Comparison of ENCODE assay signal across 11 cellular contexts in genomic region chr18:12288406-12288762, GRCh38. TPM values are rescaled to one million over a fixed set of nuclear protein-coding genes. Genes with fewer than 3 reads are reported as not detected.
DNase-seq lines count a peak whose midpoint lies in the region; ATAC-seq, FAIRE-seq and TF ChIP-seq lines count a peak whose summit lies in the region.
"Had no signal": no experiment of that assay in that cellular context is flagged by ENCODE, and none has a peak within 500 bp of the region (broad histone marks: within the 10 kb centered on the region; RNA-seq: fewer than 3 reads in every experiment).

No MANE protein-coding gene starts in this region.

- H3K9me3 ChIP-seq in HepG2 (ENCODE audit: low read length) (no peaks in the 10 kb centered on the region), right lobe of liver (no peaks in the 10 kb centered on the region), neural progenitor cell (ENCODE audit: low read depth) (no peaks in the 10 kb centered on the region)

- H3K4me3 Mint-ChIP-seq in neural progenitor cell = peak overlapping the region; percentile 87
- H3K4me3 Mint-ChIP-seq in natural killer cell treated with Interleukin-12 subunit alpha and Interleukin-12 subunit beta and Interleukin-15 and Interleukin-18, amount 100 ng/mL, for 72 hours = no peak overlapping the region
- H3K4me3 Mint-ChIP-seq: activated CD4-positive, alpha-beta T cell treated with anti-CD3 and anti-CD28 coated beads, Interleukin-2, amount 10 ng/mL, durations not matched to agents 24 days and 14 days; memory B cell had no signal

- peaks cover 1 to 25% of the 10 kb centered on the region in 2 experiments; a peak in 3 of 5 replicates for H3K27me3 ChIP-seq in HepG2 (ENCODE audit: control insufficient read depth in 1 of 2, insufficient read depth in 2 of 2, low read length in 2 of 2)
- H3K27me3 ChIP-seq in right lobe of liver = peaks cover 0 to 8% of the 10 kb centered on the region in 2 donors
- peaks cover 56% of the 10 kb centered on the region for H3K27me3 ChIP-seq in neural progenitor cell

- no peaks in the 10 kb centered on the region for H3K36me3 ChIP-seq in HepG2 (replicated peaks in 1 of 2; ENCODE audit: control insufficient read depth in 1 of 2, insufficient read depth in 2 of 2, low read length in 2 of 2)
- H3K36me3 ChIP-seq in right lobe of liver = no peaks in the 10 kb centered on the region
- H3K36me3 ChIP-seq in neural progenitor cell = no peaks in the 10 kb centered on the region

- ATAC-seq in HepG2 = peak; percentile 19
- ATAC-seq in right lobe of liver = no peak
- ATAC-seq in natural killer cell treated with Interleukin-12 subunit alpha and Interleukin-12 subunit beta and Interleukin-15 and Interleukin-18, amount 100 ng/mL, for 72 hours = no peak

- H3F3A ChIP-seq in neural progenitor cell (ENCODE audit: low read depth) = peaks cover 10% of the 10 kb centered on the region

- H4K20me1 ChIP-seq in HepG2 (ENCODE audit: insufficient read depth, low read length) (no peaks in the 10 kb centered on the region), neural progenitor cell (ENCODE audit: low read depth) (no peaks in the 10 kb centered on the region)

- no peaks in the 10 kb centered on the region for H3K79me2 ChIP-seq in HepG2 (ENCODE audit: insufficient read depth, low read length)
- H3K79me2 ChIP-seq in neural progenitor cell (ENCODE audit: low read depth) = no peaks in the 10 kb centered on the region

- peaks cover 25% of the 10 kb centered on the region for H3K4me1 Mint-ChIP-seq in neural progenitor cell
- no peaks in the 10 kb centered on the region for H3K4me1 Mint-ChIP-seq in natural killer cell treated with Interleukin-12 subunit alpha and Interleukin-12 subunit beta and Interleukin-15 and Interleukin-18, amount 100 ng/mL, for 72 hours (ENCODE audit: low read depth in 2 of 2)
- H3K4me1 Mint-ChIP-seq: memory B cell had no signal

- no peak for TF ChIP-seq RAD21 in HepG2 (CRISPR knock-in tag; IDR thresholded peaks at IDR 0.05)

- FAIRE-seq in HepG2 (lab: Jason Lieb, UNC) = no peak

- peaks cover 33% of the 10 kb centered on the region for H3K4me1 ChIP-seq in HepG2 (ENCODE audit: insufficient read depth, low read length)
- H3K4me1 ChIP-seq in right lobe of liver = peaks cover 0 to 13% (median 0%) of the 10 kb centered on the region in 4 donors
- peaks cover 14% of the 10 kb centered on the region for H3K4me1 ChIP-seq in neural progenitor cell

- in situ Hi-C loops in HepG2 (cut with HindIII; ENCODE audit: extremely low pct_ligation_motif_present, low pct_unique_long_range_greater_than_20kb) = no loop called here

- peaks cover 35% of the 10 kb centered on the region for H3K27me3 Mint-ChIP-seq in neural progenitor cell (ENCODE audit: insufficient read depth, low read depth)
- H3K27me3 Mint-ChIP-seq in natural killer cell treated with Interleukin-12 subunit alpha and Interleukin-12 subunit beta and Interleukin-15 and Interleukin-18, amount 100 ng/mL, for 72 hours = peaks cover 19 to 24% of the 10 kb centered on the region in 2 donors

- TF ChIP-seq POLR2A in HepG2 (IDR thresholded peaks at IDR 0.05; ENCODE audit: insufficient read depth in 1 of 2, low read depth in 2 of 2, low read length in 2 of 2) (no peak), right lobe of liver (IDR thresholded peaks at IDR 0.05) (no peak)

- no peak overlapping the region for H3K27ac Mint-ChIP-seq in neural progenitor cell
- no peak overlapping the region for H3K27ac Mint-ChIP-seq in natural killer cell treated with Interleukin-12 subunit alpha and Interleukin-12 subunit beta and Interleukin-15 and Interleukin-18, amount 100 ng/mL, for 72 hours
- H3K27ac Mint-ChIP-seq: activated CD4-positive, alpha-beta T cell treated with anti-CD3 and anti-CD28 coated beads, Interleukin-2, amount 10 ng/mL, durations not matched to agents 24 days and 14 days; memory B cell had no signal

- H3K27ac ChIP-seq in HepG2 (ENCODE audit: extremely low read length, insufficient read depth, low read length) (no peak overlapping the region), right lobe of liver (no peak overlapping the region), neural progenitor cell (no peak overlapping the region)

- POLR2A ChIA-PET in HepG2 (lab: Yijun Ruan, JAX) = interaction anchor here (2.8 kb wide), 1 partner anchor 10 kb away, joined by 12 read pairs; no protein-coding TSS in a partner anchor

- no peaks in the 10 kb centered on the region for H3K9me3 Mint-ChIP-seq in neural progenitor cell
- no peaks in the 10 kb centered on the region for H3K9me3 Mint-ChIP-seq in natural killer cell treated with Interleukin-12 subunit alpha and Interleukin-12 subunit beta and Interleukin-15 and Interleukin-18, amount 100 ng/mL, for 72 hours
- H3K9me3 Mint-ChIP-seq: activated CD4-positive, alpha-beta T cell treated with anti-CD3 and anti-CD28 coated beads, Interleukin-2, amount 10 ng/mL, durations not matched to agents 24 days and 14 days; memory B cell had no signal

- no peak for DNase-seq in HepG2 (ENCODE audit: low spot score)
- DNase-seq in right lobe of liver = no peak
- no peak for DNase-seq in foreskin fibroblast
- no peak for DNase-seq in neural progenitor cell (ENCODE audit: low spot score)
- DNase-seq in posterior vena cava (ENCODE audit: low spot score) = no peak
- no peak for DNase-seq in natural killer cell treated with Interleukin-12 subunit alpha and Interleukin-12 subunit beta and Interleukin-15 and Interleukin-18, amount 100 ng/mL, for 72 hours (ENCODE audit: low spot score)
- DNase-seq in GM10266 (ENCODE audit: extremely low spot score) = no peak
- DNase-seq in activated CD8-positive, alpha-beta memory T cell treated with anti-CD3 and anti-CD28 coated beads for 24 hours = no peak
- DNase-seq: activated CD4-positive, alpha-beta T cell treated with anti-CD3 and anti-CD28 coated beads, Interleukin-2, amount 10 ng/mL, durations not matched to agents 24 days and 14 days; KBM-7 had no signal

- no peak for TF ChIP-seq EP300 in HepG2 (IDR thresholded peaks at IDR 0.05; ENCODE audit: low read depth in 2 of 2, low read length in 2 of 2)
- TF ChIP-seq EP300 in HepG2 (CRISPR knock-in tag; IDR thresholded peaks at IDR 0.05; ENCODE audit: borderline replicate concordance) = no peak

- H3K4me2 ChIP-seq in HepG2 (ENCODE audit: low read depth, low read length) = peak overlapping the region; percentile 82
- peak overlapping the region; percentile 94 for H3K4me2 ChIP-seq in neural progenitor cell

- H3K4me3 ChIP-seq in HepG2 (replicated peaks in 1 of 3; ENCODE audit: insufficient read depth in 1 of 3, low read depth in 2 of 3, low read length in 3 of 3) = peak overlapping the region; percentile 53 to 75 (median 58)
- no peak overlapping the region for H3K4me3 ChIP-seq in right lobe of liver
- H3K4me3 ChIP-seq in foreskin fibroblast (ENCODE audit: low read depth in 1 of 2, low read length in 2 of 2) = peak overlapping the region; percentile 39 to 61
- H3K4me3 ChIP-seq in neural progenitor cell = peak overlapping the region; percentile 61

- no TSS peak for BruUV-seq in HepG2 (replicated peaks; lab: Mats Ljungman, UMichigan)

- intact Hi-C loops in HepG2 (cut with micrococcal nuclease; ENCODE audit: unreplicated experiment) = no loop called here
- intact Hi-C loops in right lobe of liver (cut with DNase I) = no loop called here
- intact Hi-C loops in posterior vena cava (cut with DNase I) = no loop called here

- H3K9ac ChIP-seq in HepG2 (ENCODE audit: insufficient read depth, low read depth, low read length) (0 out of 2 replicates have a peak overlapping the region, but pooled peaks have one; percentile 17), neural progenitor cell (no peak overlapping the region)

- TF ChIP-seq CTCF in HepG2 (CRISPR knock-in tag; IDR thresholded peaks at IDR 0.05) (no peak), right lobe of liver (IDR thresholded peaks at IDR 0.05) (no peak), foreskin fibroblast (IDR thresholded peaks at IDR 0.05; ENCODE audit: low read depth, low read length) (no peak), neural progenitor cell (IDR thresholded peaks at IDR 0.05) (no peak), GM10266 (IDR thresholded peaks at IDR 0.05; ENCODE audit: control insufficient read depth, insufficient read depth, low read depth, missing control alignments) (no peak)

- WGBS in HepG2 (ENCODE audit: low lambda C conversion rate) = 5% methylated on average over 10 of the region's 10 CpGs
- WGBS in right lobe of liver (ENCODE audit: insufficient coverage, low coverage, low lambda C conversion rate, missing lambda C conversion rate) = 15% methylated on average over 9 of the region's 10 CpGs

- H3K36me3 Mint-ChIP-seq in neural progenitor cell = no peaks in the 10 kb centered on the region
- no peaks in the 10 kb centered on the region for H3K36me3 Mint-ChIP-seq in natural killer cell treated with Interleukin-12 subunit alpha and Interleukin-12 subunit beta and Interleukin-15 and Interleukin-18, amount 100 ng/mL, for 72 hours
- H3K36me3 Mint-ChIP-seq: memory B cell had no signal

- CTCF ChIA-PET in HepG2 (lab: Yijun Ruan, JAX; ENCODE audit: low intra/inter-chr PET ratio, low total read pairs) = no interaction called here

- H2AFZ ChIP-seq in HepG2 (ENCODE audit: low read length) (peak overlapping the region; percentile 61), neural progenitor cell (replicated peaks) (peak overlapping the region; percentile 82)

RNA-seq across cellular contexts. Expression of gene TUBB6, which starts 19.7 kb away (rescaled TPM):
- total RNA-seq in HepG2 (2016; rRNA removed; fragmentation: Illumina TruSeq; extraction: Trizol) = 9.9 and 13.5 TPM in 2 replicates
- total RNA-seq in HepG2 (2016; cell fraction: cytosol; rRNA removed; fragmentation: Illumina TruSeq; extraction: Trizol; ENCODE audit: low read depth) = 2.6 and 3.9 TPM in 2 replicates
- 11.1 and 12.0 TPM in 2 replicates for total RNA-seq in HepG2 (2016; cell fraction: insoluble cytoplasmic fraction; rRNA removed; fragmentation: Illumina TruSeq; extraction: Trizol)
- total RNA-seq in HepG2 (2016; cell fraction: membrane; rRNA removed; fragmentation: Illumina TruSeq; extraction: Trizol) = 6.0 and 7.2 TPM in 2 replicates
- total RNA-seq in HepG2 (2016; cell fraction: nucleus; rRNA removed; fragmentation: Illumina TruSeq; extraction: Trizol) = 4.2 and 6.5 TPM in 2 replicates
- 28.6 and 30.8 TPM in 2 replicates for polyA plus RNA-seq in HepG2 (2011; rRNA removed)
- polyA plus RNA-seq in HepG2 (2011; cell fraction: cytosol; rRNA removed) = 30.2 and 44.7 TPM in 2 replicates
- 30.6 and 34.0 TPM in 2 replicates for polyA plus RNA-seq in HepG2 (2011; cell fraction: nucleus; rRNA removed)
- 5.6 and 18.7 TPM in 2 replicates for polyA plus RNA-seq in HepG2 (2012)
- polyA plus RNA-seq in HepG2 (2016; cell fraction: cytosol; fragmentation: Illumina TruSeq; extraction: Trizol; ENCODE audit: low read depth) = 4.1 and 5.2 TPM in 2 replicates
- polyA plus RNA-seq in HepG2 (2016; cell fraction: insoluble cytoplasmic fraction; fragmentation: Illumina TruSeq; extraction: Trizol; ENCODE audit: low read depth) = 13.8 and 14.5 TPM in 2 replicates
- polyA plus RNA-seq in HepG2 (2016; cell fraction: membrane; fragmentation: Illumina TruSeq; extraction: Trizol; ENCODE audit: low read depth) = 4.6 and 4.9 TPM in 2 replicates
- 10.3 and 12.3 TPM in 2 replicates for polyA plus RNA-seq in HepG2 (2016; cell fraction: nucleus; fragmentation: Illumina TruSeq; extraction: Trizol; ENCODE audit: insufficient read depth, low read depth)
- 60.5 and 149 TPM in 2 replicates for polyA minus RNA-seq in HepG2 (2011; rRNA and poly(A)+ RNA removed; ENCODE audit: low replicate concordance)
- 20.5 and 20.8 TPM in 2 replicates for polyA minus RNA-seq in HepG2 (2011; cell fraction: cytosol; rRNA and poly(A)+ RNA removed)
- polyA minus RNA-seq in HepG2 (2011; cell fraction: nucleus; rRNA and poly(A)+ RNA removed) = 8.5 and 14.0 TPM in 2 replicates
- 10 to 100 TPM in 2 of 6 experiments, 1 to 10 TPM in 4; 2.4 to 18.5 (median 9.0) TPM for total RNA-seq in right lobe of liver
- 92.7 and 137 TPM in 2 replicates for total RNA-seq in neural progenitor cell (ENCODE audit: low replicate concordance)
- total RNA-seq in posterior vena cava = 100 to 1,000 TPM; 274 to 288 TPM
- 1 to 10 TPM; 3.7 to 7.3 TPM for total RNA-seq in natural killer cell treated with Interleukin-12 subunit alpha and Interleukin-12 subunit beta and Interleukin-15 and Interleukin-18, amount 100 ng/mL, for 72 hours

RNA-seq across cellular contexts. Expression of gene CIDEA, which starts 34.2 kb away (rescaled TPM):
- total RNA-seq in HepG2 (2016; rRNA removed; fragmentation: Illumina TruSeq; extraction: Trizol) (not detected in 2 replicates), right lobe of liver (not detected), neural progenitor cell (ENCODE audit: low replicate concordance) (not detected in 2 replicates), posterior vena cava (under 1 TPM in 1 of 2 donors, not detected in 1; 0.24 TPM)
- not detected in 2 replicates for total RNA-seq in HepG2 (2016; cell fraction: cytosol; rRNA removed; fragmentation: Illumina TruSeq; extraction: Trizol; ENCODE audit: low read depth)
- total RNA-seq in HepG2 (2016; cell fraction: insoluble cytoplasmic fraction; rRNA removed; fragmentation: Illumina TruSeq; extraction: Trizol) = not detected in 2 replicates
- total RNA-seq in HepG2 (2016; cell fraction: membrane; rRNA removed; fragmentation: Illumina TruSeq; extraction: Trizol) = not detected in 2 replicates
- not detected in 2 replicates for total RNA-seq in HepG2 (2016; cell fraction: nucleus; rRNA removed; fragmentation: Illumina TruSeq; extraction: Trizol)
- polyA plus RNA-seq in HepG2 (2011; rRNA removed) = not detected in 2 replicates
- polyA plus RNA-seq in HepG2 (2011; cell fraction: cytosol; rRNA removed) = 0.04 TPM in 1 of 2 replicates, not detected in the other
- polyA plus RNA-seq in HepG2 (2011; cell fraction: nucleus; rRNA removed) = not detected in 2 replicates
- not detected in 2 replicates for polyA plus RNA-seq in HepG2 (2012)
- not detected in 2 replicates for polyA plus RNA-seq in HepG2 (2016; cell fraction: cytosol; fragmentation: Illumina TruSeq; extraction: Trizol; ENCODE audit: low read depth)
- not detected in 2 replicates for polyA plus RNA-seq in HepG2 (2016; cell fraction: insoluble cytoplasmic fraction; fragmentation: Illumina TruSeq; extraction: Trizol; ENCODE audit: low read depth)
- polyA plus RNA-seq in HepG2 (2016; cell fraction: membrane; fragmentation: Illumina TruSeq; extraction: Trizol; ENCODE audit: low read depth) = not detected in 2 replicates
- polyA plus RNA-seq in HepG2 (2016; cell fraction: nucleus; fragmentation: Illumina TruSeq; extraction: Trizol; ENCODE audit: insufficient read depth, low read depth) = not detected in 2 replicates
- polyA minus RNA-seq in HepG2 (2011; rRNA and poly(A)+ RNA removed; ENCODE audit: low replicate concordance) = not detected in 2 replicates
- not detected in 2 replicates for polyA minus RNA-seq in HepG2 (2011; cell fraction: cytosol; rRNA and poly(A)+ RNA removed)
- polyA minus RNA-seq in HepG2 (2011; cell fraction: nucleus; rRNA and poly(A)+ RNA removed) = not detected in 2 replicates
- not detected for total RNA-seq in natural killer cell treated with Interleukin-12 subunit alpha and Interleukin-12 subunit beta and Interleukin-15 and Interleukin-18, amount 100 ng/mL, for 72 hours
- total RNA-seq: activated CD4-positive, alpha-beta T cell treated with anti-CD3 and anti-CD28 coated beads, Interleukin-2, amount 10 ng/mL, durations not matched to agents 24 days and 14 days had no signal

Comparison
In these comparisons a context has a peak if more than half of its experiments do, and no peak if none do; other contexts are left out.
1. H3K4me3 ChIP-seq: peak in HepG2 (3 of 3), foreskin fibroblast (2 of 2) and neural progenitor cell (single experiment); none in right lobe of liver (0 of 3).